28 cellular contexts compared by ENCODE assay signal in genomic region chr4:2094545-2094944, GRCh38. TPM values are rescaled to one million over a fixed set of nuclear protein-coding genes. Genes with fewer than 3 reads are reported as not detected.
"Had no signal": no experiment of that assay in that cellular context is flagged by ENCODE, and none has a peak within 500 bp of the region (broad histone marks: within the 10 kb centered on the region; RNA-seq: fewer than 3 reads in every experiment).

No MANE protein-coding gene starts in this region.

- H3K4me3 Mint-ChIP-seq: effector memory CD8-positive, alpha-beta T cell; memory B cell; mesothelial cell of epicardium; natural killer cell treated with Interleukin-12 subunit alpha and Interleukin-12 subunit beta and Interleukin-15 and Interleukin-18, amount 100 ng/mL, for 72 hours; neural crest cell; stimulated activated naive B cell treated with anti-CD40 and anti-IgM and Interleukin-4, amounts not matched to agents 10 μg/mL and 1 μg/mL and 100 μg/mL, for 72 hours; stimulated activated naive CD8-positive, alpha-beta T cell treated with anti-CD3 and anti-CD28 coated beads, Interleukin-15, Interleukin-2, amounts not matched to agents 100 ng/mL and 50 ng/mL, for 24 hours had no signal

- ATAC-seq: effector memory CD8-positive, alpha-beta T cell; esophagus mucosa; left ventricle myocardium superior; lower lobe of right lung; mucosa of descending colon; psoas muscle; stimulated activated naive B cell treated with anti-CD40 and anti-IgM and Interleukin-4, amounts not matched to agents 10 μg/mL and 1 μg/mL and 100 μg/mL, for 72 hours had no signal

- H3K27ac ChIP-seq: epithelial cell of prostate, foreskin keratinocyte, heart right ventricle, lower lobe of right lung, psoas muscle, sigmoid colon, spleen, thoracic aorta, tibial nerve, upper lobe of right lung, uterus had no signal

- FAIRE-seq: islet of Langerhans had no signal

- H3K4me1 ChIP-seq: foreskin keratinocyte, heart right ventricle, lower lobe of right lung, psoas muscle, sigmoid colon, spleen, upper lobe of right lung, uterus had no signal

- H3K36me3 ChIP-seq: heart right ventricle, lower lobe of right lung, sigmoid colon, spleen, thoracic aorta, upper lobe of right lung, uterus had no signal

- H3K4me3 ChIP-seq: heart right ventricle, lower lobe of right lung, mucosa of descending colon, psoas muscle, sigmoid colon, spleen, thoracic aorta, tibial nerve, upper lobe of right lung, uterus had no signal

- H3K4me1 Mint-ChIP-seq: memory B cell; naive B cell; stimulated activated naive B cell treated with anti-CD40 and anti-IgM and Interleukin-4, amounts not matched to agents 10 μg/mL and 1 μg/mL and 100 μg/mL, for 72 hours had no signal

- H3K27ac Mint-ChIP-seq: effector memory CD8-positive, alpha-beta T cell; memory B cell; mesothelial cell of epicardium; naive B cell; natural killer cell treated with Interleukin-12 subunit alpha and Interleukin-12 subunit beta and Interleukin-15 and Interleukin-18, amount 100 ng/mL, for 72 hours; stimulated activated naive B cell treated with anti-CD40 and anti-IgM and Interleukin-4, amounts not matched to agents 10 μg/mL and 1 μg/mL and 100 μg/mL, for 72 hours; stimulated activated naive CD8-positive, alpha-beta T cell treated with anti-CD3 and anti-CD28 coated beads, Interleukin-15, Interleukin-2, amounts not matched to agents 100 ng/mL and 50 ng/mL, for 24 hours had no signal

- H3K27me3 ChIP-seq: sigmoid colon, tibial nerve, upper lobe of right lung, uterus had no signal

- DNase-seq: cortex of kidney; effector memory CD8-positive, alpha-beta T cell; foreskin keratinocyte; glutamatergic neuron; heart right ventricle; hippocampal formation; kidney glomerular epithelial cell; left ventricle myocardium superior; lower lobe of right lung; mucosa of descending colon; naive B cell; psoas muscle; right cardiac atrium; sigmoid colon; spleen; stimulated activated naive B cell treated with anti-CD40 and anti-IgM and Interleukin-4, amounts not matched to agents 10 μg/mL and 1 μg/mL and 100 μg/mL, for 72 hours; upper lobe of right lung; uterus had no signal

- H3K9me3 ChIP-seq: lower lobe of right lung, psoas muscle, sigmoid colon, thoracic aorta, upper lobe of right lung, uterus had no signal

- H3K9me3 Mint-ChIP-seq: neural crest cell had no signal

RNA-seq across cellular contexts. Expression of gene NAT8L, which starts 35.4 kb away (rescaled TPM):
- total RNA-seq: foreskin keratinocyte had no signal
